In genomic region chr1:37058424-37058988, GRCh38 we compare ENCODE assay signal across 9 cellular contexts. TPM values are rescaled to one million over a fixed set of nuclear protein-coding genes. Genes with fewer than 3 reads are reported as not detected.
"Had no signal": no experiment of that assay in that cellular context is flagged by ENCODE, and none has a peak within 500 bp of the region (broad histone marks: within the 10 kb centered on the region; RNA-seq: fewer than 3 reads in every experiment).

No MANE protein-coding gene starts in this region.

- H3K9ac ChIP-seq: GM23248 had no signal

- H3K4me3 Mint-ChIP-seq: H9, HFFc6 had no signal

- H3K9me3 Mint-ChIP-seq: H9 had no signal

- H3K4me3 ChIP-seq: GM23248, K562 had no signal

- H3K27ac ChIP-seq: GM23248 had no signal

- H3K27ac Mint-ChIP-seq: H9, HFFc6 had no signal

- DNase-seq: GM23248, GOT3, H9, HCEC 1CT, HFFc6, IMR-90, KG1 had no signal

RNA-seq across cellular contexts. Expression of gene GRIK3, which starts 24.2 kb away (rescaled TPM):
- total RNA-seq: GM23248, HFFc6, HT-29, IMR-90, K562 had no signal
- polyA plus RNA-seq: GM23248, IMR-90, K562 had no signal
